8 cellular contexts compared by ENCODE assay signal in genomic region chr10:19816420-19817250, GRCh38.
A peak's percentile ranks its signal among the peaks of the same experiment; 100 is the strongest.
DNase-seq lines count a peak whose midpoint lies in the region; ATAC-seq and TF ChIP-seq lines count a peak whose summit lies in the region.

PLXDC2 (plus strand) TSS chr10:19816432.

- in situ Hi-C loops in astrocyte of the cerebellum (cut with HindIII; ENCODE audit: low sequenced_read_pairs): no loop called here

- no peaks in the 10 kb centered on the region for H3K36me3 ChIP-seq in ACC112 (ENCODE audit: insufficient read depth, low read length)
- H3K36me3 ChIP-seq in MM.1S (replicated peaks; ENCODE audit: insufficient read depth, low read length): no peaks in the 10 kb centered on the region
- no peaks in the 10 kb centered on the region for H3K36me3 ChIP-seq in rectal smooth muscle tissue (ENCODE audit: control insufficient read depth, insufficient read depth, low read length)

- H4K20me1 ChIP-seq in MM.1S (ENCODE audit: insufficient read depth, low read length): no peaks in the 10 kb centered on the region

- peak; percentile 53 for ATAC-seq in GM18909 (IDR thresholded peaks at IDR 0.05; ENCODE audit: poor library complexity, unreplicated experiment)

- no peaks in the 10 kb centered on the region for H3K9me3 ChIP-seq in MM.1S (replicated peaks; ENCODE audit: insufficient read depth, low read length)

- H3K9me2 ChIP-seq in MM.1S (replicated peaks; ENCODE audit: insufficient read depth, low read length): no peaks in the 10 kb centered on the region

- H2AFZ ChIP-seq in ACC112 (ENCODE audit: low read length, unreplicated experiment): peak within 1 kb of the TSS; percentile 72
- H2AFZ ChIP-seq in MM.1S (ENCODE audit: low read length): peak within 1 kb of the TSS; percentile 63

- no peak for TF ChIP-seq CTCF in MM.1S (IDR thresholded peaks at IDR 0.05; ENCODE audit: low read length)
- TF ChIP-seq CTCF in astrocyte of the cerebellum (IDR thresholded peaks at IDR 0.05; ENCODE audit: low read depth, low read length, missing control alignments): no peak

- peak within 1 kb of the TSS; percentile 45; the same call in 1 of the 2 replicates for H3K9ac ChIP-seq in MM.1S (ENCODE audit: low read length)
- peak within 1 kb of the TSS; percentile 38 for H3K9ac ChIP-seq in rectal smooth muscle tissue (ENCODE audit: low read length)

- no peaks in the 10 kb centered on the region for H3F3A ChIP-seq in MM.1S (ENCODE audit: insufficient read depth, low read length)

- H3K4me1 ChIP-seq in ACC112 (ENCODE audit: control insufficient read depth, insufficient read depth, low read length, unreplicated experiment): peaks cover 5% of the 10 kb centered on the region
- H3K4me1 ChIP-seq in MM.1S (ENCODE audit: low read length): no peaks in the 10 kb centered on the region
- H3K4me1 ChIP-seq in rectal smooth muscle tissue (ENCODE audit: control insufficient read depth, insufficient read depth, low read length): no peaks in the 10 kb centered on the region

- H3K79me2 ChIP-seq in ACC112 (ENCODE audit: control insufficient read depth, insufficient read depth, low read length, unreplicated experiment) (no peaks in the 10 kb centered on the region), MM.1S (ENCODE audit: low read length) (no peaks in the 10 kb centered on the region)

- peak within 1 kb of the TSS; percentile 67 for H3K4me2 ChIP-seq in MM.1S (ENCODE audit: low read depth, low read length)

- H3K27me3 ChIP-seq in ACC112 (ENCODE audit: insufficient read depth, low read length) (peaks cover 54% of the 10 kb centered on the region), MM.1S (replicated peaks; ENCODE audit: insufficient read depth, low read length) (0 out of 2 replicates have a peak, but pooled peaks cover 3% of the 10 kb centered on the region), rectal smooth muscle tissue (ENCODE audit: control insufficient read depth, insufficient read depth, low read length) (no peaks in the 10 kb centered on the region)

- H3K4me3 ChIP-seq in ACC112 (ENCODE audit: low read depth, low read length): peak within 1 kb of the TSS; percentile 87
- H3K4me3 ChIP-seq in MM.1S (ENCODE audit: low read length): peak within 1 kb of the TSS; percentile 85
- peak within 1 kb of the TSS; percentile 72 for H3K4me3 ChIP-seq in astrocyte of the cerebellum (ENCODE audit: low read depth, low read length)
- peak within 1 kb of the TSS; percentile 90 for H3K4me3 ChIP-seq in rectal smooth muscle tissue (ENCODE audit: low read length)

- H3K27ac ChIP-seq in ACC112 (ENCODE audit: low read depth, low read length) (no peak within 1 kb of the TSS), MM.1S (ENCODE audit: low read length) (no peak within 1 kb of the TSS), rectal smooth muscle tissue (ENCODE audit: low read depth, low read length) (peak within 1 kb of the TSS; percentile 48)

- peak; percentile 57 for DNase-seq in MM.1S
- DNase-seq in astrocyte of the cerebellum (ENCODE audit: low read depth): peak; percentile 28
- DNase-seq in hypothalamus (lab: John Stamatoyannopoulos, UW): peak in 39 of 51 donors; percentile 28 to 92 (median 55)
- DNase-seq in NCI-H2029 (lab: John Stamatoyannopoulos, UW): no peak
- DNase-seq in DMS79 treated with DMSO at 0.1 percent for 48 hours (lab: John Stamatoyannopoulos, UW): no peak

Comparison
In these comparisons a context has a peak if more than half of its experiments do, and no peak if none do; other contexts are left out.
1. DNase-seq: peak in MM.1S (single experiment), astrocyte of the cerebellum (single experiment) and hypothalamus (39 of 51); none in NCI-H2029 (single experiment) and DMS79 treated with DMSO at 0.1 percent for 48 hours (single experiment).
2. Peak in every context shown above with its lines, with median percentiles within 50 percentile points of each other: H3K4me3 ChIP-seq.